9 cellular contexts compared by ENCODE assay signal in the genomic region with DNA sequence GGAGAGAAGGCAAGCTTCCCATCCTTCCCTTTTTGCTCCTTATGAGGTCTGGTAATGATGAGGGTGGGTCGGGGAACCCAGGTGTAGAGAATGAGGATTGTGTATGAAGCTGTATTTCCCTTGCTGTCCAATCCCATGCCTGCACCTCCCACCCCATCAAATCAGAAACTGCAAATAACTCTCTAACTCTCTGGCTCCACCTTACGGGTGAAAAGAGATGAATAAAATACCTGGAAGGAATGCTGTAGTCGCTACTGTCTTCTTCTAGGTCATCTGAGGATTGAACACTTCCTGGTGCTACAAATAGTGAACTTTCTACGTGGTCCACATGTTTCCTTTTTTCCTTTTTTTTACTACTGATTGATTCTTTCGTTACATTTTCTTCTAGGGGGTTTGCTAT. TPM values are rescaled to one million over a fixed set of nuclear protein-coding genes. Genes with fewer than 3 reads are reported as not detected.
A peak's percentile ranks its signal among the peaks of the same experiment; 100 is the strongest.
DNase-seq lines count a peak whose midpoint lies in the region; ATAC-seq and TF ChIP-seq lines count a peak whose summit lies in the region.
"Had no signal": no experiment of that assay in that cellular context is flagged by ENCODE, and none has a peak within 500 bp of the region (broad histone marks: within the 10 kb centered on the region; RNA-seq: fewer than 3 reads in every experiment).

No MANE protein-coding gene starts in this region.

- no peak overlapping the region for H3K4me3 Mint-ChIP-seq in Caco-2 (ENCODE audit: unreplicated experiment)

- no peaks in the 10 kb centered on the region for H3F3A ChIP-seq in SU-DHL-6 (ENCODE audit: insufficient read depth)

- no peaks in the 10 kb centered on the region for H3K36me3 ChIP-seq in Caco-2 (ENCODE audit: control insufficient read depth, insufficient read depth, low read length)
- H3K36me3 ChIP-seq in SU-DHL-6 (ENCODE audit: low read length) = no peaks in the 10 kb centered on the region
- H3K36me3 ChIP-seq in liver (ENCODE audit: control insufficient read depth in 4 of 4, insufficient read depth in 3 of 4, low read depth in 1 of 4, low read length in 3 of 4) = peaks cover 0 to 19% (median 6%) of the 10 kb centered on the region in 4 donors
- H3K36me3 ChIP-seq in effector memory CD4-positive, alpha-beta T cell (ENCODE audit: control insufficient read depth, insufficient read depth, low read length) = no peaks in the 10 kb centered on the region

- BruUV-seq in Caco-2 (replicated peaks; lab: Mats Ljungman, UMichigan) = no TSS peak

- H3K27ac ChIP-seq in SU-DHL-6 (ENCODE audit: low read depth, low read length) (no peak overlapping the region), liver (ENCODE audit: low read depth in 1 of 2, low read length in 2 of 2) (no peak overlapping the region), dorsolateral prefrontal cortex (peak overlapping the region in 3 of 59 donors; percentile 6 to 24 (median 23))
- no peak overlapping the region for H3K27ac ChIP-seq in effector memory CD4-positive, alpha-beta T cell (ENCODE audit: insufficient read depth, low read length, poor library complexity, severe bottlenecking)

- H2AFZ ChIP-seq in SU-DHL-6 (ENCODE audit: low read depth, low read length, severe bottlenecking) = no peak overlapping the region

- H3K9me3 Mint-ChIP-seq in Caco-2 (ENCODE audit: unreplicated experiment) = no peaks in the 10 kb centered on the region

- H3K4me2 ChIP-seq in SU-DHL-6 (ENCODE audit: low read depth, low read length, poor library complexity, severe bottlenecking) = no peak overlapping the region

- H3K9ac ChIP-seq in SU-DHL-6 (ENCODE audit: low read length) (no peak overlapping the region), liver (ENCODE audit: low read depth in 1 of 2, low read length in 2 of 2) (no peak overlapping the region)

- H3K36me3 Mint-ChIP-seq in Caco-2 (ENCODE audit: insufficient read depth, unreplicated experiment) = peaks cover 5% of the 10 kb centered on the region

- no peaks in the 10 kb centered on the region for H3K9me2 ChIP-seq in SU-DHL-6 (replicated peaks; ENCODE audit: insufficient read depth, low read length)

- H3K9me3 ChIP-seq in Caco-2 (no peaks in the 10 kb centered on the region), SU-DHL-6 (ENCODE audit: insufficient read depth, low read length) (no peaks in the 10 kb centered on the region), liver (ENCODE audit: control insufficient read depth in 4 of 4, low read length in 3 of 4) (no peaks in the 10 kb centered on the region)
- H3K9me3 ChIP-seq in effector memory CD4-positive, alpha-beta T cell (ENCODE audit: control insufficient read depth, low read length) = no peaks in the 10 kb centered on the region

- peak in 1 of 2 experiments; percentile 23 for DNase-seq in Caco-2
- no peak for DNase-seq in dorsolateral prefrontal cortex
- DNase-seq in effector memory CD4-positive, alpha-beta T cell = no peak
- DNase-seq: effector CD4-positive, alpha-beta T cell had no signal

- H3K4me1 ChIP-seq in Caco-2 (peaks cover 32% of the 10 kb centered on the region), liver (ENCODE audit: control insufficient read depth in 4 of 4, insufficient read depth in 4 of 4, low read length in 3 of 4) (no peaks in the 10 kb centered on the region)
- H3K4me1 ChIP-seq in effector memory CD4-positive, alpha-beta T cell (ENCODE audit: control insufficient read depth, insufficient read depth, low read length, poor library complexity, severe bottlenecking) = no peaks in the 10 kb centered on the region

- WGBS in liver = 65% methylated on average over 5 of the region's 5 CpGs

- POLR2A ChIA-PET in Caco-2 (lab: Charles Lee) = no interaction called here

- TF ChIP-seq CTCF in Caco-2 (IDR thresholded peaks at IDR 0.05; ENCODE audit: insufficient read depth in 1 of 2, low read depth in 1 of 2, low read length in 1 of 2, severe bottlenecking in 1 of 2, unreplicated experiment in 1 of 2) = peak in 1 of 2 experiments; percentile 27
- TF ChIP-seq CTCF in SU-DHL-6 (IDR thresholded peaks at IDR 0.05; ENCODE audit: insufficient read depth, low read length, poor library complexity, severe bottlenecking) = peak; percentile 34
- no peak for TF ChIP-seq CTCF in liver (IDR thresholded peaks at IDR 0.05; ENCODE audit: low read depth, low read length, missing input control)
- peak in 17 of 56 donors; percentile 8 to 36 (median 20) for TF ChIP-seq CTCF in dorsolateral prefrontal cortex (IDR thresholded peaks at IDR 0.05 in 54 of 56, conservative IDR thresholded peaks at IDR 0.05 in 2 of 56; ENCODE audit: low read depth in 1 of 56, partially characterized antibody in 56 of 56)

- ATAC-seq in GM21825 (IDR thresholded peaks at IDR 0.05; ENCODE audit: unreplicated experiment) = peak; percentile 57
- ATAC-seq in HG03460 (IDR thresholded peaks at IDR 0.05; ENCODE audit: unreplicated experiment) = no peak
- ATAC-seq in HG03280 (IDR thresholded peaks at IDR 0.05; ENCODE audit: unreplicated experiment) = no peak

- peak; percentile 38 to 60 for TF ChIP-seq RAD21 in liver (IDR thresholded peaks at IDR 0.05)

- no peaks in the 10 kb centered on the region for H3K27me3 Mint-ChIP-seq in Caco-2 (ENCODE audit: insufficient read depth, unreplicated experiment)

- no peaks in the 10 kb centered on the region for H3K27me3 ChIP-seq in Caco-2 (replicated peaks; ENCODE audit: control insufficient read depth, insufficient read depth, low read length)
- H3K27me3 ChIP-seq in SU-DHL-6 (ENCODE audit: low read length) = no peaks in the 10 kb centered on the region
- H3K27me3 ChIP-seq in liver (ENCODE audit: control insufficient read depth in 4 of 4, insufficient read depth in 4 of 4, low read length in 3 of 4) = no peaks in the 10 kb centered on the region
- no peaks in the 10 kb centered on the region for H3K27me3 ChIP-seq in dorsolateral prefrontal cortex
- H3K27me3 ChIP-seq in effector memory CD4-positive, alpha-beta T cell (replicated peaks; ENCODE audit: control insufficient read depth, insufficient read depth, low read length, poor library complexity, severe bottlenecking) = no peaks in the 10 kb centered on the region

- peak overlapping the region; percentile 46 for H3K27ac Mint-ChIP-seq in Caco-2 (ENCODE audit: unreplicated experiment)

- CTCF ChIA-PET in Caco-2 (lab: Charles Lee) = no interaction called here

- intact Hi-C loops in Caco-2 (cut with micrococcal nuclease; ENCODE audit: unreplicated experiment) = loop anchor here (5.0 kb wide), 1 partner anchor 39 kb away; a partner anchor contains a TSS
- intact Hi-C loops in dorsolateral prefrontal cortex (cut with DNase I) = loop anchor here in 1 of 2 donors (5.0 kb wide), 1 partner anchor 89 kb away; no protein-coding TSS in a partner anchor

- no peaks in the 10 kb centered on the region for H4K20me1 ChIP-seq in SU-DHL-6 (ENCODE audit: low read depth, low read length)

- no peak overlapping the region for H3K4me3 ChIP-seq in Caco-2 (ENCODE audit: low read depth, low read length)
- H3K4me3 ChIP-seq in SU-DHL-6 (ENCODE audit: insufficient read depth, low read length, poor library complexity, severe bottlenecking) = no peak overlapping the region
- no peak overlapping the region for H3K4me3 ChIP-seq in liver (ENCODE audit: low read depth in 1 of 3, low read length in 3 of 3)
- no peak overlapping the region for H3K4me3 ChIP-seq in dorsolateral prefrontal cortex
- H3K4me3 ChIP-seq in effector memory CD4-positive, alpha-beta T cell (ENCODE audit: insufficient read depth, low read depth, low read length, poor library complexity, severe bottlenecking) = no peak overlapping the region

- no peaks in the 10 kb centered on the region for H3K79me2 ChIP-seq in SU-DHL-6 (ENCODE audit: insufficient read depth, low read length)

- H3K4me1 Mint-ChIP-seq in Caco-2 (ENCODE audit: low read depth, unreplicated experiment) = peaks cover 25% of the 10 kb centered on the region

TF ChIP-seq in liver, 16 proteins besides CTCF, POLR2A, EP300 and RAD21:
- TF ChIP-seq, protein P1, sequence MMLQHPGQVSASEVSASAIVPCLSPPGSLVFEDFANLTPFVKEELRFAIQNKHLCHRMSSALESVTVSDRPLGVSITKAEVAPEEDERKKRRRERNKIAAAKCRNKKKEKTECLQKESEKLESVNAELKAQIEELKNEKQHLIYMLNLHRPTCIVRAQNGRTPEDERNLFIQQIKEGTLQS (IDR thresholded peaks at IDR 0.05) = no peak
- TF ChIP-seq FOXA1 (IDR thresholded peaks at IDR 0.05) (no peak), TAF1 (conservative IDR thresholded peaks at IDR 0.05) (no peak), JUND (IDR thresholded peaks at IDR 0.05) (no peak), HNF4A (conservative IDR thresholded peaks at IDR 0.05) (no peak), GABPA (IDR thresholded peaks at IDR 0.05 in 1 of 2, conservative IDR thresholded peaks at IDR 0.05 in 1 of 2) (no peak), HNF4G (IDR thresholded peaks at IDR 0.05) (no peak), EGR1 (IDR thresholded peaks at IDR 0.05; ENCODE audit: low read depth in 2 of 2) (no peak), YY1 (IDR thresholded peaks at IDR 0.05) (no peak), SP1 (IDR thresholded peaks at IDR 0.05) (no peak)
- TF ChIP-seq, protein P2, sequence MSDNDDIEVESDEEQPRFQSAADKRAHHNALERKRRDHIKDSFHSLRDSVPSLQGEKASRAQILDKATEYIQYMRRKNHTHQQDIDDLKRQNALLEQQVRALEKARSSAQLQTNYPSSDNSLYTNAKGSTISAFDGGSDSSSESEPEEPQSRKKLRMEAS (IDR thresholded peaks at IDR 0.05) = no peak

RNA-seq across cellular contexts. Expression of a gene that starts 38.9 kb away (rescaled TPM):
- total RNA-seq in Caco-2 (2022) (56.0 and 57.3 TPM in 2 replicates), liver (10 to 100 TPM; 29.8 to 43.6 TPM), dorsolateral prefrontal cortex (100 to 1,000 TPM in 25 of 120 experiments, 10 to 100 TPM in 95; 58.4 to 196 (median 82.9) TPM)
- 10 to 100 TPM in 1 of 2 donors, 1 to 10 TPM in 1; 7.5 to 10.8 TPM for polyA plus RNA-seq in liver
